Comparison of ENCODE assay signal across 17 cellular contexts in genomic region chr2:202187570-202187969, GRCh38.
"Had no signal": no experiment of that assay in that cellular context is flagged by ENCODE, and none has a peak within 500 bp of the region (broad histone marks: within the 10 kb centered on the region; RNA-seq: fewer than 3 reads in every experiment).

No MANE protein-coding gene starts in this region.

- H3K36me3 ChIP-seq: left lung, spleen, suprapubic skin had no signal

- H3K9me3 ChIP-seq: left lung, spleen, suprapubic skin had no signal

- H3K4me3 ChIP-seq: coronary artery, left lung, spleen, suprapubic skin had no signal

- DNase-seq: activated CD4-positive, alpha-beta memory T cell treated with anti-CD3 and anti-CD28 coated beads, Interleukin-2, amount 10 ng/mL, durations not matched to agents 7 days and 5 days; activated CD4-positive, alpha-beta T cell treated with anti-CD3 and anti-CD28 coated beads for 36 hours; activated effector memory CD4-positive, alpha-beta T cell treated with Interleukin-2 at 50 U/mL for 16 hours; activated T-cell treated with anti-CD3 and anti-CD28 coated beads, Interleukin-2, amount 50 U/mL, for 24 hours; effector CD4-positive, alpha-beta T cell; foreskin keratinocyte; immature natural killer cell; left lung; nephron progenitor cell; occipital lobe; spleen; T-helper 2 cell; trophoblast cell had no signal

- ATAC-seq: activated CD4-positive, alpha-beta T cell treated with anti-CD3 and anti-CD28 coated beads for 36 hours; foreskin keratinocyte; left lung; sciatic nerve had no signal

- H3K27me3 ChIP-seq: foreskin keratinocyte, left lung, suprapubic skin had no signal

- H3K4me1 ChIP-seq: foreskin keratinocyte, left lung, spleen, suprapubic skin had no signal

- FAIRE-seq: endothelial cell of umbilical vein had no signal

- H3K27ac ChIP-seq: coronary artery, foreskin keratinocyte, left lung, spleen, suprapubic skin had no signal
